11 cellular contexts compared by ENCODE assay signal in genomic region chr15:60580650-60581415, GRCh38.
A peak's percentile ranks its signal among the peaks of the same experiment; 100 is the strongest.
DNase-seq lines count a peak whose midpoint lies in the region; ATAC-seq and FAIRE-seq lines count a peak whose summit lies in the region.
"Had no signal": no experiment of that assay in that cellular context is flagged by ENCODE, and none has a peak within 500 bp of the region (broad histone marks: within the 10 kb centered on the region; RNA-seq: fewer than 3 reads in every experiment).

No MANE protein-coding gene starts in this region.

- no peaks in the 10 kb centered on the region for H3K9me3 Mint-ChIP-seq in activated CD4-positive, alpha-beta T cell treated with anti-CD3 and anti-CD28 coated beads for 36 hours (ENCODE audit: low read depth)

- peak; percentile 80 for ATAC-seq in activated CD4-positive, alpha-beta T cell treated with anti-CD3 and anti-CD28 coated beads for 36 hours
- peak; percentile 55 for ATAC-seq in stimulated activated naive CD8-positive, alpha-beta T cell treated with anti-CD3 and anti-CD28 coated beads, Interleukin-15, Interleukin-2, amounts not matched to agents 100 U/mL and 50 U/mL, for 24 hours
- ATAC-seq in HG03432 (IDR thresholded peaks at IDR 0.05; ENCODE audit: unreplicated experiment) = no peak
- ATAC-seq in HG03175 (IDR thresholded peaks at IDR 0.05; ENCODE audit: unreplicated experiment) = no peak

- peaks cover 90% of the 10 kb centered on the region for H3K4me1 Mint-ChIP-seq in activated CD4-positive, alpha-beta T cell treated with anti-CD3 and anti-CD28 coated beads for 36 hours

- peak overlapping the region; percentile 87 for H3K27ac Mint-ChIP-seq in activated CD4-positive, alpha-beta T cell treated with anti-CD3 and anti-CD28 coated beads for 36 hours

- CTCF ChIA-PET in activated CD4-positive, alpha-beta T cell treated with anti-CD3 and anti-CD28 coated beads for 36 hours (lab: Charles Lee) = interaction anchor here (0.8 to 7.6 kb wide), 14 partner anchors 9 to 352 kb away, joined by 3 to 82 read pairs (median 5); no protein-coding TSS in a partner anchor

- peak; percentile 57 for FAIRE-seq in endometrium (lab: Jason Lieb, UNC)

- peak overlapping the region; percentile 54 for H3K4me3 Mint-ChIP-seq in activated CD4-positive, alpha-beta T cell treated with anti-CD3 and anti-CD28 coated beads for 36 hours

- peaks cover 13% of the 10 kb centered on the region for H3K36me3 Mint-ChIP-seq in activated CD4-positive, alpha-beta T cell treated with anti-CD3 and anti-CD28 coated beads for 36 hours (ENCODE audit: low read depth)

- DNase-seq in activated CD4-positive, alpha-beta T cell treated with anti-CD3 and anti-CD28 coated beads for 36 hours = peak; percentile 64
- no peak for DNase-seq in activated CD4-positive, alpha-beta T cell treated with anti-CD3 and anti-CD28 coated beads, Interleukin-2, amount 50 U/mL, for 4 hours
- DNase-seq in T-helper 22 cell (ENCODE audit: low read depth) (peak; percentile 63), islet precursor cell (no peak)
- no peak for DNase-seq in stimulated activated naive CD8-positive, alpha-beta T cell treated with anti-CD3 and anti-CD28 coated beads, Interleukin-15, Interleukin-2, amounts not matched to agents 100 U/mL and 50 U/mL, for 24 hours
- DNase-seq: 8988T, cortex of kidney, RPMI8226 had no signal

- H3K27me3 Mint-ChIP-seq in activated CD4-positive, alpha-beta T cell treated with anti-CD3 and anti-CD28 coated beads for 36 hours = no peaks in the 10 kb centered on the region

- intact Hi-C loops in activated CD4-positive, alpha-beta T cell treated with anti-CD3 and anti-CD28 coated beads for 36 hours (cut with DNase I, micrococcal nuclease) = loop anchor here (1.0 to 10.0 kb wide), 10 partner anchors 9 to 1254 kb away; partner anchors contain the start of genes ANXA2 (in 1 of the 2) and BNIP2 (in 1 of the 2)

- POLR2A ChIA-PET in activated CD4-positive, alpha-beta T cell treated with anti-CD3 and anti-CD28 coated beads for 36 hours (lab: Charles Lee) = interaction anchor here (0.6 to 1.6 kb wide), 7 partner anchors 8 to 1508 kb away, joined by 3 to 15 read pairs (median 3); no protein-coding TSS in a partner anchor

Comparison
In these comparisons a context has a peak if more than half of its experiments do, and no peak if none do; other contexts are left out.
1. DNase-seq: peak in activated CD4-positive, alpha-beta T cell treated with anti-CD3 and anti-CD28 coated beads for 36 hours (single experiment) and T-helper 22 cell (single experiment); none in activated CD4-positive, alpha-beta T cell treated with anti-CD3 and anti-CD28 coated beads, Interleukin-2, amount 50 U/mL, for 4 hours (0 of 2), stimulated activated naive CD8-positive, alpha-beta T cell treated with anti-CD3 and anti-CD28 coated beads, Interleukin-15, Interleukin-2, amounts not matched to agents 100 U/mL and 50 U/mL, for 24 hours (single experiment) and islet precursor cell (single experiment).
2. ATAC-seq: peak in activated CD4-positive, alpha-beta T cell treated with anti-CD3 and anti-CD28 coated beads for 36 hours (single experiment) and stimulated activated naive CD8-positive, alpha-beta T cell treated with anti-CD3 and anti-CD28 coated beads, Interleukin-15, Interleukin-2, amounts not matched to agents 100 U/mL and 50 U/mL, for 24 hours (single experiment); none in HG03432 (single experiment) and HG03175 (single experiment).